21 cellular contexts compared by ENCODE assay signal in genomic region chr17:40372031-40372430, GRCh38. TPM values are rescaled to one million over a fixed set of nuclear protein-coding genes. Genes with fewer than 3 reads are reported as not detected.
A peak's percentile ranks its signal among the peaks of the same experiment; 100 is the strongest.
DNase-seq lines count a peak whose midpoint lies in the region; ATAC-seq and TF ChIP-seq lines count a peak whose summit lies in the region.
"Had no signal": no experiment of that assay in that cellular context is flagged by ENCODE, and none has a peak within 500 bp of the region (broad histone marks: within the 10 kb centered on the region; RNA-seq: fewer than 3 reads in every experiment).

No MANE protein-coding gene starts in this region.

- H3K27ac ChIP-seq in mammary epithelial cell (ENCODE audit: insufficient read depth, low read depth, low read length) (peak overlapping the region; percentile 38), breast epithelium (no peak overlapping the region), IMR-90 (ENCODE audit: insufficient read depth, low read length) (no peak overlapping the region), upper lobe of right lung (no peak overlapping the region)

- CTCF ChIA-PET in mammary epithelial cell (lab: Charles Lee; ENCODE audit: low non-redundant PET): no interaction called here
- CTCF ChIA-PET in IMR-90 (lab: Yijun Ruan, JAX): interaction anchor here (1.0 kb wide), 1 partner anchor 162 kb away, joined by 3 read pairs; no protein-coding TSS in a partner anchor

- no peak overlapping the region for H3K4ac ChIP-seq in IMR-90 (ENCODE audit: low read depth, low read length)

- WGBS in mammary epithelial cell (ENCODE audit: low coverage, missing lambda C conversion rate): 100% methylated on average over 2 of the region's 2 CpGs
- 40% methylated on average over 1 of the region's 2 CpGs; no CpG with 5 or more reads in 1 of the 2 experiments for WGBS in IMR-90 (ENCODE audit: extremely low coverage in 2 of 2, insufficient read length in 1 of 2), 2 experiments

- H3K9ac ChIP-seq in mammary epithelial cell (ENCODE audit: insufficient read depth, low read length): no peak overlapping the region
- H3K9ac ChIP-seq in IMR-90 (ENCODE audit: low read depth, low read length): no peak overlapping the region
- H3K9ac ChIP-seq: SK-N-SH had no signal

- H3K4me3 ChIP-seq in mammary epithelial cell (replicated peaks in 1 of 3; ENCODE audit: insufficient read depth in 1 of 3, low read depth in 2 of 3, low read length in 3 of 3) (no peak overlapping the region), breast epithelium (no peak overlapping the region), IMR-90 (ENCODE audit: insufficient read depth, low read depth, low read length) (no peak overlapping the region), upper lobe of right lung (no peak overlapping the region)
- H3K4me3 ChIP-seq: K562 had no signal

- no peaks in the 10 kb centered on the region for H4K20me1 ChIP-seq in mammary epithelial cell (ENCODE audit: insufficient read depth, low read length)
- H4K20me1 ChIP-seq in IMR-90 (ENCODE audit: insufficient read depth, low read length): no peaks in the 10 kb centered on the region

- no peak overlapping the region for H2BK120ac ChIP-seq in IMR-90 (ENCODE audit: low read depth, low read length)

- no peak for TF ChIP-seq CTCF in mammary epithelial cell (conservative IDR thresholded peaks at IDR 0.05 in 1 of 2, IDR thresholded peaks at IDR 0.05 in 1 of 2; ENCODE audit: extremely low read depth in 1 of 2, insufficient read depth in 1 of 2, low read depth in 1 of 2, low read length in 2 of 2)
- TF ChIP-seq CTCF in breast epithelium (IDR thresholded peaks at IDR 0.05): no peak
- TF ChIP-seq CTCF in IMR-90 (conservative IDR thresholded peaks at IDR 0.05; ENCODE audit: low read depth, low read length): no peak
- TF ChIP-seq CTCF in upper lobe of right lung (IDR thresholded peaks at IDR 0.05): no peak

- H3K23ac ChIP-seq in IMR-90 (ENCODE audit: low read depth, low read length): no peak overlapping the region

- no peak overlapping the region for H4K8ac ChIP-seq in IMR-90 (ENCODE audit: low read depth in 2 of 2, low read length in 2 of 2)

- no peaks in the 10 kb centered on the region for H3K9me1 ChIP-seq in IMR-90 (ENCODE audit: insufficient read depth, low read length)

- dilution Hi-C loops in mammary epithelial cell (cut with HindIII; ENCODE audit: low sequenced_read_pairs) (no loop called here), IMR-90 (cut with HindIII; ENCODE audit: low sequenced_read_pairs, unreplicated experiment) (no loop called here)

- ATAC-seq in IMR-90 (ENCODE audit: low read depth): no peak
- no peak for ATAC-seq in upper lobe of right lung
- ATAC-seq in GM21447 (IDR thresholded peaks at IDR 0.05; ENCODE audit: unreplicated experiment): no peak
- ATAC-seq in HG03135 (IDR thresholded peaks at IDR 0.05; ENCODE audit: unreplicated experiment): no peak

- H3K27me3 ChIP-seq in mammary epithelial cell (ENCODE audit: insufficient read depth, low read length) (no peaks in the 10 kb centered on the region), breast epithelium (no peaks in the 10 kb centered on the region), IMR-90 (ENCODE audit: control insufficient read depth, insufficient read depth, low read length) (no peaks in the 10 kb centered on the region), upper lobe of right lung (no peaks in the 10 kb centered on the region)

- H2AFZ ChIP-seq in mammary epithelial cell (ENCODE audit: low read depth, low read length): no peak overlapping the region
- H2AFZ ChIP-seq in IMR-90 (replicated peaks; ENCODE audit: low read length, poor library complexity): no peak overlapping the region

- in situ Hi-C loops in mammary epithelial cell (cut with MboI; ENCODE audit: low sequenced_read_pairs in 2 of 2): no loop called here
- in situ Hi-C loops in IMR-90 (cut with MboI; ENCODE audit: low sequenced_read_pairs): loop anchor here (25.0 kb wide), 2 partner anchors 415 to 1290 kb away; partner anchors contain the start of genes KRT27 and KRT28

- 0 out of 2 replicates have a peak overlapping the region, but pooled peaks have one; percentile 7 for H2BK20ac ChIP-seq in IMR-90 (ENCODE audit: low read depth, low read length)

- no peak overlapping the region for H4K5ac ChIP-seq in IMR-90 (ENCODE audit: low read depth, low read length)

- intact Hi-C loops in mammary epithelial cell (cut with micrococcal nuclease) (no loop called here), breast epithelium (cut with DNase I; ENCODE audit: low total_unique reads) (no loop called here), IMR-90 (cut with micrococcal nuclease) (no loop called here), upper lobe of right lung (cut with DNase I) (no loop called here)

- no peak overlapping the region for H3K4me2 ChIP-seq in mammary epithelial cell (ENCODE audit: insufficient read depth, low read depth, low read length)
- no peak overlapping the region for H3K4me2 ChIP-seq in IMR-90 (ENCODE audit: low read depth, low read length)
- H3K4me2 ChIP-seq: SK-N-SH had no signal

- DNase-seq in mammary epithelial cell (no peak), breast epithelium (ENCODE audit: low spot score in 2 of 2) (no peak), IMR-90 (no peak), epidermal melanocyte (ENCODE audit: insufficient read length, low spot score) (peak; percentile 9), upper lobe of right lung (peak; percentile 34)
- DNase-seq: AML-193, COR-L47, DMS153, GDM1, GOT3, NCI-H1694 treated with DMSO at 0.1 percent for 48 hours, NCI-H2107, NCI-H510A, NCI-H748 treated with DMSO at 0.1 percent for 48 hours, RPMI8226, SHP77 treated with DMSO at 0.1 percent for 48 hours had no signal

- TF ChIP-seq POLR2A in breast epithelium (IDR thresholded peaks at IDR 0.05): no peak
- no peak for TF ChIP-seq POLR2A in IMR-90 (IDR thresholded peaks at IDR 0.05; ENCODE audit: low read depth, low read length)

- H3K56ac ChIP-seq in IMR-90 (ENCODE audit: extremely low read depth, insufficient read depth, low read length): no peak overlapping the region

- no peak overlapping the region for H2BK15ac ChIP-seq in IMR-90 (ENCODE audit: low read depth, low read length)

- H2BK5ac ChIP-seq in IMR-90 (ENCODE audit: low read depth, low read length, poor library complexity, severe bottlenecking): no peak overlapping the region

- H2AK9ac ChIP-seq in IMR-90 (replicated peaks; ENCODE audit: low read depth, low read length, poor library complexity): no peak overlapping the region

- no peak for TF ChIP-seq RAD21 in IMR-90 (IDR thresholded peaks at IDR 0.05; ENCODE audit: low read length)

- H3K9me3 ChIP-seq in mammary epithelial cell (replicated peaks; ENCODE audit: insufficient read depth, low read length) (no peaks in the 10 kb centered on the region), breast epithelium (no peaks in the 10 kb centered on the region), IMR-90 (ENCODE audit: control insufficient read depth, insufficient read depth, low read length) (0 out of 2 replicates have a peak, but pooled peaks cover 2% of the 10 kb centered on the region), upper lobe of right lung (no peaks in the 10 kb centered on the region)
- H3K9me3 ChIP-seq: SK-N-SH had no signal

- H2AK5ac ChIP-seq in IMR-90 (ENCODE audit: low read depth, low read length): no peak overlapping the region

- H3K79me2 ChIP-seq in mammary epithelial cell (ENCODE audit: insufficient read depth, low read length): no peaks in the 10 kb centered on the region

- POLR2A ChIA-PET in IMR-90 (lab: Charles Lee; ENCODE audit: unreplicated experiment): no interaction called here

- no peak overlapping the region for H3K18ac ChIP-seq in IMR-90 (ENCODE audit: low read depth, low read length)

- H3K4me1 ChIP-seq in mammary epithelial cell (ENCODE audit: insufficient read depth, low read length) (peaks cover 13% of the 10 kb centered on the region), breast epithelium (no peaks in the 10 kb centered on the region), IMR-90 (ENCODE audit: control insufficient read depth, insufficient read depth, low read length) (no peaks in the 10 kb centered on the region), upper lobe of right lung (no peaks in the 10 kb centered on the region)

- H3K79me1 ChIP-seq in IMR-90 (ENCODE audit: low read depth in 1 of 2, low read length in 2 of 2): no peaks in the 10 kb centered on the region

- H3K36me3 ChIP-seq in mammary epithelial cell (ENCODE audit: insufficient read depth, low read length): no peaks in the 10 kb centered on the region
- no peaks in the 10 kb centered on the region for H3K36me3 ChIP-seq in breast epithelium
- H3K36me3 ChIP-seq in IMR-90 (ENCODE audit: control insufficient read depth, insufficient read depth, low read length): no peaks in the 10 kb centered on the region
- no peaks in the 10 kb centered on the region for H3K36me3 ChIP-seq in upper lobe of right lung

- no peak overlapping the region for H4K91ac ChIP-seq in IMR-90 (ENCODE audit: insufficient read depth, low read depth, low read length)

- BruUV-seq in mammary epithelial cell (replicated peaks; lab: Mats Ljungman, UMichigan): no TSS peak
- BruUV-seq in IMR-90 (replicated peaks; lab: Mats Ljungman, UMichigan): no TSS peak

- no peak overlapping the region for H3K14ac ChIP-seq in IMR-90 (replicated peaks; ENCODE audit: low read depth, low read length)

TF ChIP-seq in IMR-90, 13 proteins besides CTCF, POLR2A, EP300 and RAD21 (continues in another document):
- TF ChIP-seq MAZ (IDR thresholded peaks at IDR 0.05; ENCODE audit: borderline replicate concordance, low read depth, low read length): no peak

RNA-seq across cellular contexts. Expression of gene GJD3, which starts 7.5 kb away (rescaled TPM):
- total RNA-seq in mammary epithelial cell (under 1 TPM in 1 of 2 donors, not detected in 1; 0.67 TPM), breast epithelium (not detected), IMR-90 (2012; rRNA removed) (not detected in 2 replicates), upper lobe of right lung (2.8 TPM)
- polyA plus RNA-seq in mammary epithelial cell (not detected), IMR-90 (2012; rRNA removed) (0.10 and 0.39 TPM in 2 replicates)
- polyA minus RNA-seq in mammary epithelial cell: 0.57 TPM
- polyA plus RNA-seq in IMR-90 (2012; cell fraction: cytosol; rRNA removed): 0.11 and 1.0 TPM in 2 replicates
- 0.80 and 0.91 TPM in 2 replicates for polyA plus RNA-seq in IMR-90 (2012; cell fraction: nucleus; rRNA removed; ENCODE audit: low replicate concordance)
- total RNA-seq: Daoy had no signal
- polyA plus RNA-seq: SK-N-SH had no signal

RNA-seq across cellular contexts. Expression of gene TOP2A, which starts 45.7 kb away (rescaled TPM):
- total RNA-seq in mammary epithelial cell (10 to 100 TPM in 1 of 2 donors, 1 to 10 TPM in 1; 3.2 to 93.3 TPM), breast epithelium (1 to 10 TPM; 2.0 to 6.4 (median 2.5) TPM), IMR-90 (2012; rRNA removed) (68.5 and 118 TPM in 2 replicates), upper lobe of right lung (3.3 TPM)
- polyA plus RNA-seq in mammary epithelial cell (52.6 TPM), IMR-90 (2012; rRNA removed) (40.2 and 43.4 TPM in 2 replicates)
- 32.4 TPM for polyA minus RNA-seq in mammary epithelial cell
- 3.3 and 5.3 TPM in 2 replicates for polyA plus RNA-seq in IMR-90 (2012; cell fraction: cytosol; rRNA removed)
- 2.7 and 19.5 TPM in 2 replicates for polyA plus RNA-seq in IMR-90 (2012; cell fraction: nucleus; rRNA removed; ENCODE audit: low replicate concordance)

Comparison
In these comparisons a context has a peak if more than half of its experiments do, and no peak if none do; other contexts are left out.
1. DNase-seq: peak in epidermal melanocyte (single experiment) and upper lobe of right lung (single experiment); none in mammary epithelial cell (single experiment), breast epithelium (0 of 2) and IMR-90 (single experiment).